In the genomic region with DNA sequence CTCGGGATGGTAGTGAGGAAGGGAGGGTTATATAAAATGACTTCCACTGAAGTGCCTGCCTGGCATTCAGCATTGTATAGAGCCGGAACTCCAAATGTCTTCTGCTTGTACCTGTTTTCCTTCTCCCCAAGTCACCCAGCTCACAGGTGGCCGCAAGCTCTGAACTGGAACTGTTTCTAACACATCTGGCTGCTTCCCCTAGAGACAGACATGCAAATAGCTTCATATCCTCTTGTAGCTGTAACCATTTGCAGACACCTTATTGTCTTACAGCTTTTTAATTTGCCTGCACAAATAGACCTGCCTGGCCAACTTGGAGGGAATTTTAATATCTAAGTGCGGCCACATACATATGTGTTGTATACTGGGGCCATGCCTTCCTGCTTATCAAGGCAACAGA, we compare ENCODE assay signal across 12 cellular contexts.
DNase-seq lines count a peak whose midpoint lies in the region; ATAC-seq and TF ChIP-seq lines count a peak whose summit lies in the region.
"Had no signal": no experiment of that assay in that cellular context is flagged by ENCODE, and none has a peak within 500 bp of the region (broad histone marks: within the 10 kb centered on the region; RNA-seq: fewer than 3 reads in every experiment).

No MANE protein-coding gene starts in this region.

- no peak overlapping the region for H2BK5ac ChIP-seq in mesendoderm (ENCODE audit: low read length)

- no peaks in the 10 kb centered on the region for H3K27me3 Mint-ChIP-seq in activated naive CD8-positive, alpha-beta T cell treated with anti-CD3 and anti-CD28 coated beads for 36 hours

- H3K27ac Mint-ChIP-seq in activated naive CD8-positive, alpha-beta T cell treated with anti-CD3 and anti-CD28 coated beads for 36 hours = no peak overlapping the region

- no CpG with 5 or more reads among the region's 4 CpGs for WGBS in mesendoderm (ENCODE audit: extremely low coverage, insufficient coverage, low lambda C conversion rate)

- intact Hi-C loops in Right ventricle myocardium superior (cut with DNase I) (no loop called here), upper lobe of right lung (cut with DNase I) (no loop called here)

- no peak overlapping the region for H3K27ac ChIP-seq in mesendoderm (ENCODE audit: low read depth, low read length)
- no peak overlapping the region for H3K27ac ChIP-seq in upper lobe of right lung
- H3K27ac ChIP-seq: heart right ventricle, neutrophil had no signal

- peak; percentile 22 for TF ChIP-seq CTCF in GM12873 (IDR thresholded peaks at IDR 0.05; ENCODE audit: insufficient read depth, low read depth, low read length, missing control alignments)
- TF ChIP-seq CTCF in upper lobe of right lung (IDR thresholded peaks at IDR 0.05) = no peak

- H4K8ac ChIP-seq in mesendoderm (ENCODE audit: low read depth, low read length) = no peak overlapping the region

- H2BK120ac ChIP-seq in mesendoderm (ENCODE audit: low read depth, low read length) = no peak overlapping the region

- no peak overlapping the region for H3K4ac ChIP-seq in mesendoderm (ENCODE audit: low read depth, low read length)

- no peak overlapping the region for H3K4me3 ChIP-seq in mesendoderm (ENCODE audit: low read length)
- H3K4me3 ChIP-seq in upper lobe of right lung = no peak overlapping the region
- H3K4me3 ChIP-seq: heart right ventricle had no signal

- no peak overlapping the region for H3K4me3 Mint-ChIP-seq in activated naive CD8-positive, alpha-beta T cell treated with anti-CD3 and anti-CD28 coated beads for 36 hours

- H3K9me3 ChIP-seq in upper lobe of right lung = no peaks in the 10 kb centered on the region
- H3K9me3 ChIP-seq: heart right ventricle, neutrophil had no signal

- H3K36me3 Mint-ChIP-seq in activated naive CD8-positive, alpha-beta T cell treated with anti-CD3 and anti-CD28 coated beads for 36 hours = peaks cover 3% of the 10 kb centered on the region

- H3K27me3 ChIP-seq in mesendoderm (ENCODE audit: insufficient read depth, low read length, poor library complexity) = no peaks in the 10 kb centered on the region
- no peaks in the 10 kb centered on the region for H3K27me3 ChIP-seq in upper lobe of right lung
- H3K27me3 ChIP-seq: heart right ventricle, neutrophil had no signal

- no peak overlapping the region for H2BK15ac ChIP-seq in mesendoderm (replicated peaks; ENCODE audit: low read depth)

- H3K9ac ChIP-seq in mesendoderm (ENCODE audit: low read length) = no peak overlapping the region

- peak; percentile 76 for ATAC-seq in GM19452 (IDR thresholded peaks at IDR 0.05; ENCODE audit: unreplicated experiment)
- peak; percentile 73 for ATAC-seq in HG03045 (IDR thresholded peaks at IDR 0.05; ENCODE audit: unreplicated experiment)
- no peak for ATAC-seq in Right ventricle myocardium superior (ENCODE audit: poor library complexity)
- no peak for ATAC-seq in upper lobe of right lung
- ATAC-seq: heart right ventricle had no signal

- DNase-seq in Right ventricle myocardium superior (no peak), mesendoderm (no peak), upper lobe of right lung (no peak)
- no peak for DNase-seq in activated naive CD8-positive, alpha-beta T cell treated with anti-CD3 and anti-CD28 coated beads for 36 hours
- DNase-seq: COR-L47, heart right ventricle, NCI-H446 had no signal

- H3K36me3 ChIP-seq in mesendoderm (ENCODE audit: control insufficient read depth, insufficient read depth, low read length) = no peaks in the 10 kb centered on the region
- no peaks in the 10 kb centered on the region for H3K36me3 ChIP-seq in upper lobe of right lung
- H3K36me3 ChIP-seq: heart right ventricle, neutrophil had no signal

- no peak overlapping the region for H4K5ac ChIP-seq in mesendoderm (ENCODE audit: low read length)

- H3K4me1 Mint-ChIP-seq in activated naive CD8-positive, alpha-beta T cell treated with anti-CD3 and anti-CD28 coated beads for 36 hours = peaks cover 64% of the 10 kb centered on the region

- H3K56ac ChIP-seq in mesendoderm (ENCODE audit: low read length) = no peak overlapping the region

- H3K79me1 ChIP-seq in mesendoderm (ENCODE audit: low read length) = peaks cover 2% of the 10 kb centered on the region

- no peak overlapping the region for H3K4me2 ChIP-seq in mesendoderm (ENCODE audit: low read length)

- H3K9me3 Mint-ChIP-seq in activated naive CD8-positive, alpha-beta T cell treated with anti-CD3 and anti-CD28 coated beads for 36 hours = no peaks in the 10 kb centered on the region

- TF ChIP-seq POLR2A in Raji (IDR thresholded peaks at IDR 0.05; ENCODE audit: insufficient read depth, low read depth, low read length) = peak; percentile 38

- H3K4me1 ChIP-seq in mesendoderm (ENCODE audit: control insufficient read depth, low read depth, low read length) = peaks cover 17% of the 10 kb centered on the region
- peaks cover 6% of the 10 kb centered on the region for H3K4me1 ChIP-seq in upper lobe of right lung

- H2AK5ac ChIP-seq in mesendoderm (ENCODE audit: low read length) = no peak overlapping the region

- no peak overlapping the region for H3K18ac ChIP-seq in mesendoderm (ENCODE audit: low read length)

- no peaks in the 10 kb centered on the region for H3K79me2 ChIP-seq in mesendoderm (ENCODE audit: control insufficient read depth, insufficient read depth, low read length)

- H3K23ac ChIP-seq in mesendoderm (ENCODE audit: low read length) = no peak overlapping the region

Comparison
In these comparisons a context has a peak if more than half of its experiments do, and no peak if none do; other contexts are left out.
1. ATAC-seq: peak in GM19452 (single experiment) and HG03045 (single experiment); none in Right ventricle myocardium superior (single experiment) and upper lobe of right lung (single experiment).